ENCODE assay signal across 21 cellular contexts in the genomic region with DNA sequence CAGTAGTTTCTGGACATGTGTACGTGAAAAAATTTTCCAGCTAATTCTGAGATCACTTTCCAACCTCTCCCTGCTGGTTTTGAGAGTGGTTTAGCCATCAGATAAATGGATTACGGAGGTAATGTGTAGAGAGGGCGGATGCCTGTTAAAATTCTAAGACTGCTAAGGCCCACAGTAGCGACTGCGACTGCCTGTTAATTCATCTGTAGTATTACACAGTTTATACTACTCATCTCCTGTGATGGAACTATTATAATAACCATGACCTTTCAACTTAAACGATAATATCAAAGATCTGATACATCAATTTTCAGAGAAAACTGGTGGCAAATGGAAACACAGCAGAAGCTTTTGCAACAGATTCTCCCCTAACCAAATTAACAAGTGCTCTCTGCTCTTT.
DNase-seq lines count a peak whose midpoint lies in the region; ATAC-seq lines count a peak whose summit lies in the region.
"Had no signal": no experiment of that assay in that cellular context is flagged by ENCODE, and none has a peak within 500 bp of the region (broad histone marks: within the 10 kb centered on the region; RNA-seq: fewer than 3 reads in every experiment).

No MANE protein-coding gene starts in this region.

- no peak for ATAC-seq in HG02763 (IDR thresholded peaks at IDR 0.05; ENCODE audit: unreplicated experiment)
- ATAC-seq: lower lobe of right lung had no signal

- H3K27me3 ChIP-seq in effector memory CD4-positive, alpha-beta T cell (replicated peaks; ENCODE audit: control insufficient read depth, insufficient read depth, low read length, poor library complexity, severe bottlenecking): no peaks in the 10 kb centered on the region
- H3K27me3 ChIP-seq: sigmoid colon had no signal

- no peak for DNase-seq in activated naive CD4-positive, alpha-beta T cell treated with anti-CD3 and anti-CD28 coated beads, Interleukin-2, amount 50 U/mL, for 16 hours
- no peak for DNase-seq in activated CD4-positive, alpha-beta memory T cell treated with anti-CD3 and anti-CD28 coated beads, Interleukin-2, amount 10 ng/mL, durations not matched to agents 7 days and 5 days
- DNase-seq in effector memory CD4-positive, alpha-beta T cell: no peak
- DNase-seq in G401 (ENCODE audit: low spot score) (no peak), SKM-1 (lab: John Stamatoyannopoulos, UW; ENCODE audit: unreplicated experiment) (no peak)
- DNase-seq: DMS153; glutamatergic neuron; IMR-90; kidney glomerular epithelial cell; lower lobe of right lung; NCI-H1092; NCI-H187; NCI-H2171 treated with DMSO at 0.1 percent for 48 hours; NCI-H748 treated with DMSO at 0.1 percent for 48 hours; sigmoid colon; stimulated activated CD4-positive, alpha-beta T cell treated with anti-CD3 and anti-CD28 coated beads, Interleukin-15, amount 100 ng/mL, for 24 hours had no signal

- H3K9me3 Mint-ChIP-seq in activated naive CD4-positive, alpha-beta T cell treated with anti-CD3 and anti-CD28 coated beads, Interleukin-2, amount 50 U/mL, for 24 hours: peaks cover 6% of the 10 kb centered on the region
- H3K9me3 Mint-ChIP-seq in activated CD4-positive, alpha-beta memory T cell treated with anti-CD3 and anti-CD28 coated beads, Interleukin-2, amount 10 ng/mL, durations not matched to agents 7 days and 5 days: peaks cover 4% of the 10 kb centered on the region

- H3K4me1 Mint-ChIP-seq in activated naive CD4-positive, alpha-beta T cell treated with anti-CD3 and anti-CD28 coated beads, Interleukin-2, amount 50 U/mL, for 24 hours: peaks cover 93% of the 10 kb centered on the region
- peaks cover 92% of the 10 kb centered on the region for H3K4me1 Mint-ChIP-seq in activated CD4-positive, alpha-beta memory T cell treated with anti-CD3 and anti-CD28 coated beads, Interleukin-2, amount 10 ng/mL, durations not matched to agents 7 days and 5 days

- peak overlapping the region; percentile 96 for H3K27ac Mint-ChIP-seq in activated naive CD4-positive, alpha-beta T cell treated with anti-CD3 and anti-CD28 coated beads, Interleukin-2, amount 50 U/mL, for 24 hours
- peak overlapping the region; percentile 93 for H3K27ac Mint-ChIP-seq in activated CD4-positive, alpha-beta memory T cell treated with anti-CD3 and anti-CD28 coated beads, Interleukin-2, amount 10 ng/mL, durations not matched to agents 7 days and 5 days
- H3K27ac Mint-ChIP-seq: type B pancreatic cell had no signal

- no peak overlapping the region for H3K4me3 ChIP-seq in effector memory CD4-positive, alpha-beta T cell (ENCODE audit: insufficient read depth, low read depth, low read length, poor library complexity, severe bottlenecking)
- H3K4me3 ChIP-seq: lower lobe of right lung, sigmoid colon, SK-N-MC had no signal

- H3K9me3 ChIP-seq in effector memory CD4-positive, alpha-beta T cell (ENCODE audit: control insufficient read depth, low read length): no peaks in the 10 kb centered on the region
- H3K9me3 ChIP-seq: lower lobe of right lung had no signal

- CTCF ChIA-PET in activated CD4-positive, alpha-beta memory T cell treated with anti-CD3 and anti-CD28 coated beads, Interleukin-2, amount 10 ng/mL, durations not matched to agents 7 days and 5 days (lab: Charles Lee): interaction anchor here (1.1 to 1.6 kb wide), 2 partner anchors 9 to 18 kb away, joined by 6 to 7 read pairs; no protein-coding TSS in a partner anchor

- peaks cover 45% of the 10 kb centered on the region for H3K4me1 ChIP-seq in effector memory CD4-positive, alpha-beta T cell (ENCODE audit: control insufficient read depth, insufficient read depth, low read length, poor library complexity, severe bottlenecking)
- H3K4me1 ChIP-seq: sigmoid colon had no signal

- peak overlapping the region; percentile 77 for H3K4me3 Mint-ChIP-seq in activated naive CD4-positive, alpha-beta T cell treated with anti-CD3 and anti-CD28 coated beads, Interleukin-2, amount 50 U/mL, for 24 hours
- H3K4me3 Mint-ChIP-seq in activated CD4-positive, alpha-beta memory T cell treated with anti-CD3 and anti-CD28 coated beads, Interleukin-2, amount 10 ng/mL, durations not matched to agents 7 days and 5 days: peak overlapping the region; percentile 41
- H3K4me3 Mint-ChIP-seq: type B pancreatic cell had no signal

- H3K27ac ChIP-seq in effector memory CD4-positive, alpha-beta T cell (ENCODE audit: insufficient read depth, low read length, poor library complexity, severe bottlenecking): peak overlapping the region; percentile 16
- H3K27ac ChIP-seq: lower lobe of right lung, RWPE1, sigmoid colon, SK-N-MC had no signal

- H3K36me3 Mint-ChIP-seq in activated naive CD4-positive, alpha-beta T cell treated with anti-CD3 and anti-CD28 coated beads, Interleukin-2, amount 50 U/mL, for 24 hours: peaks cover 33% of the 10 kb centered on the region
- peaks cover 38% of the 10 kb centered on the region for H3K36me3 Mint-ChIP-seq in activated CD4-positive, alpha-beta memory T cell treated with anti-CD3 and anti-CD28 coated beads, Interleukin-2, amount 10 ng/mL, durations not matched to agents 7 days and 5 days (ENCODE audit: low read depth)

- in situ Hi-C loops in G401 (cut with HindIII; ENCODE audit: low sequenced_read_pairs): no loop called here

- H3K36me3 ChIP-seq in effector memory CD4-positive, alpha-beta T cell (ENCODE audit: control insufficient read depth, insufficient read depth, low read length): no peaks in the 10 kb centered on the region

- POLR2A ChIA-PET in activated CD4-positive, alpha-beta memory T cell treated with anti-CD3 and anti-CD28 coated beads, Interleukin-2, amount 10 ng/mL, durations not matched to agents 7 days and 5 days (lab: Charles Lee): interaction anchor here (0.7 to 5.9 kb wide), 14 partner anchors 8 to 199 kb away, joined by 3 to 50 read pairs (median 7); a partner anchor contains a TSS

- H3K27me3 Mint-ChIP-seq in activated naive CD4-positive, alpha-beta T cell treated with anti-CD3 and anti-CD28 coated beads, Interleukin-2, amount 50 U/mL, for 24 hours: no peaks in the 10 kb centered on the region
- no peaks in the 10 kb centered on the region for H3K27me3 Mint-ChIP-seq in activated CD4-positive, alpha-beta memory T cell treated with anti-CD3 and anti-CD28 coated beads, Interleukin-2, amount 10 ng/mL, durations not matched to agents 7 days and 5 days
- H3K27me3 Mint-ChIP-seq: type B pancreatic cell had no signal
